Comparison of ENCODE assay signal across 13 cellular contexts in the genomic region with DNA sequence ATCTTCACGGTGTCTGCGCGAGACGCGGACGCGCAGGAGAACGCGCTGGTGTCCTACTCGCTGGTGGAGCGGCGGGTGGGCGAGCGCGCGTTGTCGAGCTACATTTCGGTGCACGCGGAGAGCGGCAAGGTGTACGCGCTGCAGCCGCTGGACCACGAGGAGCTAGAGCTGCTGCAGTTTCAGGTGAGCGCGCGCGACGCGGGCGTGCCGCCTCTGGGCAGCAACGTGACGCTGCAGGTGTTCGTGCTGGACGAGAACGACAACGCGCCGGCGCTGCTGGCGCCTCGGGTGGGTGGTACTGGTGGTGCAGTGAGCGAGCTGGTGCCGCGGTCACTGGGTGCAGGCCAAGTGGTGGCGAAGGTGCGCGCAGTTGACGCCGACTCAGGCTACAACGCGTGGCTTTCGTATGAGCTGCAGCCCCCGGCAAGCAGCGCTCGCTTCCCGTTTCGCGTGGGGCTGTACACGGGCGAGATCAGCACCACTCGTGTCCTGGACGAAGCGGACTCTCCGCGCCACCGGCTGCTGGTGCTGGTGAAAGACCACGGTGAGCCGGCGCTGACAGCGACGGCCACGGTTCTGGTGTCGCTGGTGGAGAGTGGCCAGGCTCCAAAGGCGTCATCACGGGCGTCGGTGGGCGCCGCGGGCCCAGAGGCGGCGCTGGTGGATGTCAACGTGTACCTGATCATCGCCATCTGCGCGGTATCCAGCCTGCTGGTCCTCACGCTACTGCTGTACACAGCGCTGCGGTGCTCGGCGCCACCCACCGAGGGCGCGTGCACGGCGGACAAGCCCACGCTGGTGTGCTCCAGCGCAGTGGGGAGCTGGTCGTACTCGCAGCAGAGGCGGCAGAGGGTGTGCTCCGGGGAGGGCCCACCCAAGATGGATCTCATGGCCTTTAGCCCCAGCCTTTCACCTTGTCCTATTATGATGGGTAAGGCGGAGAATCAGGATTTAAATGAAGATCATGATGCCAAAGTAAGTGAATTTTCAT. TPM values are rescaled to one million over a fixed set of nuclear protein-coding genes. Genes with fewer than 3 reads are reported as not detected.
"Had no signal": no experiment of that assay in that cellular context is flagged by ENCODE, and none has a peak within 500 bp of the region (broad histone marks: within the 10 kb centered on the region; RNA-seq: fewer than 3 reads in every experiment).

No MANE protein-coding gene starts in this region.

RNA-seq across cellular contexts. Expression of gene PCDHA6, which starts 2.0 kb away (rescaled TPM):
- total RNA-seq: activated naive CD4-positive, alpha-beta T cell treated with anti-CD3 and anti-CD28 coated beads for 36 hours; activated naive CD4-positive, alpha-beta T cell treated with anti-CD3 and anti-CD28 coated beads, Interleukin-2, amount 50 U/mL, for 72 hours; activated naive CD8-positive, alpha-beta T cell treated with anti-CD3 and anti-CD28 coated beads for 36 hours; activated T-cell treated with anti-CD3 and anti-CD28 coated beads, Interleukin-2, amount 50 U/mL, for 4 hours; activated T-cell treated with anti-CD3 and anti-CD28 coated beads, Interleukin-2, amount 50 U/mL, for 72 hours; activated T-helper 1 cell treated with anti-CD3 and anti-CD28 coated beads, Interleukin-12 subunit alpha, Interleukin-12 subunit beta, Interleukin-2, Interleukin-4 antibody, amounts not matched to agents 30 ng/mL and 10 ng/mL and 1 ng/mL, durations not matched to agents 14 hours and 24 hours and 36 hours; activated T-helper 17 cell treated with anti-CD3 and anti-CD28 coated beads, Interleukin-2, amount 50 U/mL, for 72 hours; activated T-helper 2 cell treated with anti-CD3 and anti-CD28 coated beads, Interferon-gamma antibody, Interleukin-2, Interleukin-4, amounts not matched to agents 10 μg/mL and 5 μg/mL and 100 μg/mL, durations not matched to agents 14 hours and 24 hours and 36 hours; ascending aorta; bronchial epithelial cell had no signal

RNA-seq across cellular contexts. Expression of gene PCDHA7, which starts 4.3 kb away (rescaled TPM):
- total RNA-seq: activated naive CD4-positive, alpha-beta T cell treated with anti-CD3 and anti-CD28 coated beads for 36 hours; activated naive CD4-positive, alpha-beta T cell treated with anti-CD3 and anti-CD28 coated beads, Interleukin-2, amount 50 U/mL, for 72 hours; activated naive CD8-positive, alpha-beta T cell treated with anti-CD3 and anti-CD28 coated beads for 36 hours; activated T-cell treated with anti-CD3 and anti-CD28 coated beads, Interleukin-2, amount 50 U/mL, for 4 hours; activated T-cell treated with anti-CD3 and anti-CD28 coated beads, Interleukin-2, amount 50 U/mL, for 72 hours; activated T-helper 1 cell treated with anti-CD3 and anti-CD28 coated beads, Interleukin-12 subunit alpha, Interleukin-12 subunit beta, Interleukin-2, Interleukin-4 antibody, amounts not matched to agents 30 ng/mL and 10 ng/mL and 1 ng/mL, durations not matched to agents 14 hours and 24 hours and 36 hours; activated T-helper 17 cell treated with anti-CD3 and anti-CD28 coated beads, Interleukin-2, amount 50 U/mL, for 72 hours; activated T-helper 2 cell treated with anti-CD3 and anti-CD28 coated beads, Interferon-gamma antibody, Interleukin-2, Interleukin-4, amounts not matched to agents 10 μg/mL and 5 μg/mL and 100 μg/mL, durations not matched to agents 14 hours and 24 hours and 36 hours; ascending aorta; cardiac septum had no signal

RNA-seq across cellular contexts. Expression of gene PCDHA5, which starts 8.4 kb away (rescaled TPM):
- total RNA-seq: activated naive CD4-positive, alpha-beta T cell treated with anti-CD3 and anti-CD28 coated beads for 36 hours; activated naive CD4-positive, alpha-beta T cell treated with anti-CD3 and anti-CD28 coated beads, Interleukin-2, amount 50 U/mL, for 72 hours; activated naive CD8-positive, alpha-beta T cell treated with anti-CD3 and anti-CD28 coated beads for 36 hours; activated T-cell treated with anti-CD3 and anti-CD28 coated beads, Interleukin-2, amount 50 U/mL, for 4 hours; activated T-cell treated with anti-CD3 and anti-CD28 coated beads, Interleukin-2, amount 50 U/mL, for 72 hours; activated T-helper 1 cell treated with anti-CD3 and anti-CD28 coated beads, Interleukin-12 subunit alpha, Interleukin-12 subunit beta, Interleukin-2, Interleukin-4 antibody, amounts not matched to agents 30 ng/mL and 10 ng/mL and 1 ng/mL, durations not matched to agents 14 hours and 24 hours and 36 hours; activated T-helper 17 cell treated with anti-CD3 and anti-CD28 coated beads, Interleukin-2, amount 50 U/mL, for 72 hours; activated T-helper 2 cell treated with anti-CD3 and anti-CD28 coated beads, Interferon-gamma antibody, Interleukin-2, Interleukin-4, amounts not matched to agents 10 μg/mL and 5 μg/mL and 100 μg/mL, durations not matched to agents 14 hours and 24 hours and 36 hours; ascending aorta; bronchial epithelial cell had no signal

RNA-seq across cellular contexts. Expression of gene PCDHA8, which starts 11.2 kb away (rescaled TPM):
- total RNA-seq: activated naive CD4-positive, alpha-beta T cell treated with anti-CD3 and anti-CD28 coated beads for 36 hours; activated naive CD4-positive, alpha-beta T cell treated with anti-CD3 and anti-CD28 coated beads, Interleukin-2, amount 50 U/mL, for 72 hours; activated naive CD8-positive, alpha-beta T cell treated with anti-CD3 and anti-CD28 coated beads for 36 hours; activated T-cell treated with anti-CD3 and anti-CD28 coated beads, Interleukin-2, amount 50 U/mL, for 4 hours; activated T-cell treated with anti-CD3 and anti-CD28 coated beads, Interleukin-2, amount 50 U/mL, for 72 hours; activated T-helper 1 cell treated with anti-CD3 and anti-CD28 coated beads, Interleukin-12 subunit alpha, Interleukin-12 subunit beta, Interleukin-2, Interleukin-4 antibody, amounts not matched to agents 30 ng/mL and 10 ng/mL and 1 ng/mL, durations not matched to agents 14 hours and 24 hours and 36 hours; activated T-helper 17 cell treated with anti-CD3 and anti-CD28 coated beads, Interleukin-2, amount 50 U/mL, for 72 hours; activated T-helper 2 cell treated with anti-CD3 and anti-CD28 coated beads, Interferon-gamma antibody, Interleukin-2, Interleukin-4, amounts not matched to agents 10 μg/mL and 5 μg/mL and 100 μg/mL, durations not matched to agents 14 hours and 24 hours and 36 hours; ascending aorta; bronchial epithelial cell; cardiac septum had no signal
- polyA plus RNA-seq: aorta had no signal

RNA-seq across cellular contexts. Expression of gene PCDHA9, which starts 18.4 kb away (rescaled TPM):
- total RNA-seq: activated naive CD4-positive, alpha-beta T cell treated with anti-CD3 and anti-CD28 coated beads for 36 hours; activated naive CD4-positive, alpha-beta T cell treated with anti-CD3 and anti-CD28 coated beads, Interleukin-2, amount 50 U/mL, for 72 hours; activated naive CD8-positive, alpha-beta T cell treated with anti-CD3 and anti-CD28 coated beads for 36 hours; activated T-cell treated with anti-CD3 and anti-CD28 coated beads, Interleukin-2, amount 50 U/mL, for 4 hours; activated T-cell treated with anti-CD3 and anti-CD28 coated beads, Interleukin-2, amount 50 U/mL, for 72 hours; activated T-helper 1 cell treated with anti-CD3 and anti-CD28 coated beads, Interleukin-12 subunit alpha, Interleukin-12 subunit beta, Interleukin-2, Interleukin-4 antibody, amounts not matched to agents 30 ng/mL and 10 ng/mL and 1 ng/mL, durations not matched to agents 14 hours and 24 hours and 36 hours; activated T-helper 17 cell treated with anti-CD3 and anti-CD28 coated beads, Interleukin-2, amount 50 U/mL, for 72 hours; activated T-helper 2 cell treated with anti-CD3 and anti-CD28 coated beads, Interferon-gamma antibody, Interleukin-2, Interleukin-4, amounts not matched to agents 10 μg/mL and 5 μg/mL and 100 μg/mL, durations not matched to agents 14 hours and 24 hours and 36 hours; ascending aorta had no signal
- polyA plus RNA-seq: adrenal gland, aorta had no signal
